33 cellular contexts compared by ENCODE assay signal in the genomic region with DNA sequence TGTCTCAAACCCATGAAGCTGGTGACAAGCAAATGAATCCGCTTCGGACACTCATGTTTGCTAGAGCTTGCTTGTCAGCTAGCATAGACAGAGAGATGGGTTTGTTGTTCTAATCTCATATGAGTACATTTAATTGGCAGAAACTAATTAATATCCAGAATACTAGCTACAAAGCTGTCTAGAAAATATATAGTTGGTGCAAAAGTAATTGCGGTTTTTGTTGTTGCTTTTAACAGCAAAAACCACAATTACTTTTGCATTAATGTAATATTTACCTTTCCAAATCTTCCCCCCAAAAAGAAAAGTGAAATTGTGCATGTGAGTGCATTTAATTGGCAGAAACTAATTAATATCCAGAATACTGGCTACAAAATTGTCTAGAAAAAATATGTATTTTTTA.
DNase-seq lines count a peak whose midpoint lies in the region; ATAC-seq, FAIRE-seq and TF ChIP-seq lines count a peak whose summit lies in the region.
"Had no signal": no experiment of that assay in that cellular context is flagged by ENCODE, and none has a peak within 500 bp of the region (broad histone marks: within the 10 kb centered on the region; RNA-seq: fewer than 3 reads in every experiment).

No MANE protein-coding gene starts in this region.

- TF ChIP-seq RAD21 in HepG2 (CRISPR knock-in tag; IDR thresholded peaks at IDR 0.05) (no peak), neural cell (conservative IDR thresholded peaks at IDR 0.05) (no peak)

- CTCF ChIA-PET in HepG2 (lab: Yijun Ruan, JAX; ENCODE audit: low intra/inter-chr PET ratio, low total read pairs), result no interaction called here
- CTCF ChIA-PET in HEK293T (lab: Yijun Ruan, JAX), result no interaction called here

- TF ChIP-seq EP300 in HepG2 (IDR thresholded peaks at IDR 0.05; ENCODE audit: low read depth in 2 of 2, low read length in 2 of 2), result no peak
- no peak for TF ChIP-seq EP300 in HepG2 (CRISPR knock-in tag; IDR thresholded peaks at IDR 0.05; ENCODE audit: borderline replicate concordance)
- TF ChIP-seq EP300 in neural cell (conservative IDR thresholded peaks at IDR 0.05; ENCODE audit: poor library complexity, severe bottlenecking), result peak; percentile 57

- no peak for FAIRE-seq in HepG2 (lab: Jason Lieb, UNC)
- FAIRE-seq: A204.1, A549 had no signal

- H3K9me3 Mint-ChIP-seq in activated naive CD4-positive, alpha-beta T cell treated with anti-CD3 and anti-CD28 coated beads, Interleukin-2, amount 50 U/mL, for 72 hours, result peaks cover 17 to 21% of the 10 kb centered on the region in 2 donors

- WGBS in HepG2 (ENCODE audit: low lambda C conversion rate), result 45% methylated on average over 3 of the region's 3 CpGs
- 78% methylated on average over 3 of the region's 3 CpGs for WGBS in right lobe of liver (ENCODE audit: insufficient coverage, low coverage, low lambda C conversion rate, missing lambda C conversion rate)

- DNase-seq in HepG2 (ENCODE audit: low spot score) (no peak), right lobe of liver (no peak), HEK293T (ENCODE audit: extremely low spot score) (no peak), 8988T (no peak)
- DNase-seq in activated naive CD4-positive, alpha-beta T cell treated with anti-CD3 and anti-CD28 coated beads, Interleukin-2, amount 50 U/mL, for 72 hours (ENCODE audit: low spot score in 2 of 2), result no peak
- DNase-seq: ACHN; AML-193; BE2C; C1 segment of cervical spinal cord; Caco-2; Calu3; CD4-positive, alpha-beta memory T cell; CD4-positive, alpha-beta T cell; CD4-positive, CD25-positive, alpha-beta regulatory T cell; CD8-positive, alpha-beta memory T cell; CD8-positive, alpha-beta T cell; COR-L47; DMS 273 treated with DMSO at 0.1 percent for 48 hours; DMS153; DMS53; DMS79; DMS79 treated with DMSO at 0.1 percent for 48 hours; DND-41; EL had no signal

- H3K4me3 ChIP-seq in HepG2 (replicated peaks in 1 of 3; ENCODE audit: insufficient read depth in 1 of 3, low read depth in 2 of 3, low read length in 3 of 3), result no peak overlapping the region
- no peak overlapping the region for H3K4me3 ChIP-seq in right lobe of liver
- H3K4me3 ChIP-seq in neural cell (ENCODE audit: low read length), result no peak overlapping the region
- H3K4me3 ChIP-seq: A549; BLaER1; BLaER1 treated with 17β-estradiol and CSF1 and Interleukin-3, amounts not matched to agents 10 nM and 100 nM had no signal

- H3K27ac ChIP-seq in HepG2 (ENCODE audit: extremely low read length, insufficient read depth, low read length) (no peak overlapping the region), right lobe of liver (no peak overlapping the region), neural cell (ENCODE audit: low read length) (no peak overlapping the region)
- H3K27ac ChIP-seq: 22Rv1; A549; BLaER1; BLaER1 treated with 17β-estradiol and CSF1 and Interleukin-3, amounts not matched to agents 10 nM and 100 nM; C4-2B had no signal

- no peak overlapping the region for H3K27ac Mint-ChIP-seq in activated naive CD4-positive, alpha-beta T cell treated with anti-CD3 and anti-CD28 coated beads, Interleukin-2, amount 50 U/mL, for 72 hours
- H3K27ac Mint-ChIP-seq: B cell; CD14-positive monocyte; CD4-positive, alpha-beta memory T cell; CD4-positive, alpha-beta T cell; CD4-positive, CD25-positive, alpha-beta regulatory T cell; CD8-positive, alpha-beta memory T cell; CD8-positive, alpha-beta T cell had no signal

- TF ChIP-seq POLR2A in HepG2 (IDR thresholded peaks at IDR 0.05; ENCODE audit: insufficient read depth in 1 of 2, low read depth in 2 of 2, low read length in 2 of 2) (no peak), right lobe of liver (IDR thresholded peaks at IDR 0.05) (no peak)

- peaks cover 84% of the 10 kb centered on the region for H3K9me3 ChIP-seq in HepG2 (ENCODE audit: low read length)
- no peaks in the 10 kb centered on the region for H3K9me3 ChIP-seq in right lobe of liver
- H3K9me3 ChIP-seq in neural cell (ENCODE audit: low read length), result no peaks in the 10 kb centered on the region
- H3K9me3 ChIP-seq: A549, BE2C, BLaER1, Caco-2 had no signal

- H3K79me2 ChIP-seq in HepG2 (ENCODE audit: insufficient read depth, low read length) (no peaks in the 10 kb centered on the region), neural cell (replicated peaks; ENCODE audit: insufficient read depth, low read length) (no peaks in the 10 kb centered on the region)

- no peak overlapping the region for H2AFZ ChIP-seq in HepG2 (ENCODE audit: low read length)
- no peak overlapping the region for H2AFZ ChIP-seq in neural cell (ENCODE audit: low read depth, low read length)

- no peaks in the 10 kb centered on the region for H3F3A ChIP-seq in neural cell (ENCODE audit: insufficient read depth, low read length, poor library complexity, severe bottlenecking)

- no peaks in the 10 kb centered on the region for H3K36me3 Mint-ChIP-seq in activated naive CD4-positive, alpha-beta T cell treated with anti-CD3 and anti-CD28 coated beads, Interleukin-2, amount 50 U/mL, for 72 hours
- H3K36me3 Mint-ChIP-seq: CD14-positive monocyte; CD4-positive, alpha-beta memory T cell; CD4-positive, CD25-positive, alpha-beta regulatory T cell; CD8-positive, alpha-beta memory T cell; CD8-positive, alpha-beta T cell had no signal

- H3K9me2 ChIP-seq in neural cell (ENCODE audit: insufficient read depth, low read length), result no peaks in the 10 kb centered on the region

- H3K4me1 ChIP-seq in HepG2 (ENCODE audit: insufficient read depth, low read length), result no peaks in the 10 kb centered on the region
- H3K4me1 ChIP-seq in right lobe of liver, result no peaks in the 10 kb centered on the region
- H3K4me1 ChIP-seq: A549, BE2C, Caco-2 had no signal

- H3K4me2 ChIP-seq in HepG2 (ENCODE audit: low read depth, low read length) (no peak overlapping the region), neural cell (ENCODE audit: low read length) (no peak overlapping the region)
- H3K4me2 ChIP-seq: A549; BLaER1; BLaER1 treated with 17β-estradiol and CSF1 and Interleukin-3, amounts not matched to agents 10 nM and 100 nM had no signal

- H3K36me3 ChIP-seq in HepG2 (replicated peaks in 1 of 2; ENCODE audit: control insufficient read depth in 1 of 2, insufficient read depth in 2 of 2, low read length in 2 of 2) (no peaks in the 10 kb centered on the region), right lobe of liver (no peaks in the 10 kb centered on the region), neural cell (ENCODE audit: insufficient read depth, low read length) (no peaks in the 10 kb centered on the region)
- H3K36me3 ChIP-seq: BE2C; BLaER1; BLaER1 treated with 17β-estradiol and CSF1 and Interleukin-3, amounts not matched to agents 10 nM and 100 nM had no signal

- no peak overlapping the region for H3K9ac ChIP-seq in HepG2 (ENCODE audit: insufficient read depth, low read depth, low read length)
- H3K9ac ChIP-seq in neural cell (ENCODE audit: low read length), result no peak overlapping the region
- H3K9ac ChIP-seq: BLaER1; BLaER1 treated with 17β-estradiol and CSF1 and Interleukin-3, amounts not matched to agents 10 nM and 100 nM had no signal

- no TSS peak for BruUV-seq in HepG2 (replicated peaks; lab: Mats Ljungman, UMichigan)

- H3K27me3 ChIP-seq in HepG2 (ENCODE audit: control insufficient read depth in 1 of 2, insufficient read depth in 2 of 2, low read length in 2 of 2) (no peaks in the 10 kb centered on the region), right lobe of liver (no peaks in the 10 kb centered on the region), neural cell (ENCODE audit: insufficient read depth, low read depth, low read length) (no peaks in the 10 kb centered on the region)
- H3K27me3 ChIP-seq: BE2C; BLaER1; BLaER1 treated with 17β-estradiol and CSF1 and Interleukin-3, amounts not matched to agents 10 nM and 100 nM had no signal

- H4K20me1 ChIP-seq in HepG2 (ENCODE audit: insufficient read depth, low read length), result no peaks in the 10 kb centered on the region
- no peaks in the 10 kb centered on the region for H4K20me1 ChIP-seq in neural cell (ENCODE audit: insufficient read depth)
- H4K20me1 ChIP-seq: BLaER1; BLaER1 treated with 17β-estradiol and CSF1 and Interleukin-3, amounts not matched to agents 10 nM and 100 nM had no signal

- no peak for ATAC-seq in HepG2
- ATAC-seq in right lobe of liver, result no peak
- no peak for ATAC-seq in activated naive CD4-positive, alpha-beta T cell treated with anti-CD3 and anti-CD28 coated beads, Interleukin-2, amount 50 U/mL, for 72 hours
- ATAC-seq: A549; CD8-positive, alpha-beta T cell had no signal

- POLR2A ChIA-PET in HepG2 (lab: Yijun Ruan, JAX), result no interaction called here
- POLR2A ChIA-PET in HEK293T (lab: Yijun Ruan, JAX), result no interaction called here

- TF ChIP-seq CTCF in HepG2 (CRISPR knock-in tag; IDR thresholded peaks at IDR 0.05) (no peak), right lobe of liver (IDR thresholded peaks at IDR 0.05) (no peak), neural cell (IDR thresholded peaks at IDR 0.05; ENCODE audit: poor library complexity, severe bottlenecking) (no peak)

- in situ Hi-C loops in HepG2 (cut with HindIII; ENCODE audit: extremely low pct_ligation_motif_present, low pct_unique_long_range_greater_than_20kb), result no loop called here

- intact Hi-C loops in HepG2 (cut with micrococcal nuclease; ENCODE audit: unreplicated experiment), result no loop called here
- intact Hi-C loops in right lobe of liver (cut with DNase I), result no loop called here

TF ChIP-seq in HEK293T, 16 proteins besides CTCF, POLR2A, EP300 and RAD21:
- TF ChIP-seq ELF4 (IDR thresholded peaks at IDR 0.05), result peak; percentile 72
- no peak for TF ChIP-seq NFRKB (IDR thresholded peaks at IDR 0.05)

TF ChIP-seq in neural cell, 6 proteins besides CTCF, POLR2A, EP300 and RAD21 (continues in another document):
- no peak for TF ChIP-seq MXI1 (conservative IDR thresholded peaks at IDR 0.05; ENCODE audit: poor library complexity, severe bottlenecking)
- TF ChIP-seq TAF1 (IDR thresholded peaks at IDR 0.05; ENCODE audit: low read depth), result no peak
- no peak for TF ChIP-seq SMC3 (conservative IDR thresholded peaks at IDR 0.05; ENCODE audit: poor library complexity)
- no peak for TF ChIP-seq EZH2 (IDR thresholded peaks at IDR 0.05; ENCODE audit: borderline replicate concordance, insufficient read depth, low read length, poor library complexity, severe bottlenecking)
